Comparison of ENCODE assay signal across 1 cellular context in genomic region chr1:10209905-10210810, GRCh38.
A peak's percentile ranks its signal among the peaks of the same experiment; 100 is the strongest.
TF ChIP-seq lines count a peak whose summit lies in the region.

TSS of gene KIF1B (plus strand) at chr1:10210570. CDS start at chr1:10232329, 21,759 bp downstream.

TF ChIP-seq in H1, 55 proteins besides CTCF, POLR2A, EP300 and RAD21 (continued from another document):
- TF ChIP-seq TAF7 (optimal IDR thresholded peaks at IDR 0.05; ENCODE audit: borderline replicate concordance, low read depth, low read length) (peak; percentile 88), SIRT6 (IDR thresholded peaks at IDR 0.05; ENCODE audit: low read length) (no peak), RXRA (IDR thresholded peaks at IDR 0.05; ENCODE audit: insufficient read depth, low read depth, low read length) (no peak), CREB1 (IDR thresholded peaks at IDR 0.05) (peak; percentile 90), GABPA (IDR thresholded peaks at IDR 0.05; ENCODE audit: borderline replicate concordance, insufficient read depth, low read length) (no peak), TEAD4 (IDR thresholded peaks at IDR 0.05; ENCODE audit: low read depth, low read length) (peak; percentile 1; the same call in 1 of the 2 replicates), KDM4A (IDR thresholded peaks at IDR 0.05; ENCODE audit: low read depth, low read length, severe bottlenecking) (peak; percentile 75), BRCA1 (IDR thresholded peaks at IDR 0.05; ENCODE audit: low read depth, low read length) (no peak), SUZ12 (IDR thresholded peaks at IDR 0.05; ENCODE audit: low read length) (no peak), BCL11A (IDR thresholded peaks at IDR 0.05; ENCODE audit: low read depth in 2 of 2, low read length in 2 of 2) (no peak), TBP (IDR thresholded peaks at IDR 0.05; ENCODE audit: low read depth, low read length) (peak; percentile 81; the same call in 1 of the 2 replicates), SIN3A (conservative IDR thresholded peaks at IDR 0.05 in 1 of 2, IDR thresholded peaks at IDR 0.05 in 1 of 2; ENCODE audit: low read depth in 1 of 2, low read length in 2 of 2) (no peak), CHD2 (IDR thresholded peaks at IDR 0.05; ENCODE audit: low read length) (peak; percentile 93), CTBP2 (IDR thresholded peaks at IDR 0.05; ENCODE audit: borderline replicate concordance, insufficient read depth, insufficient read length, low read length) (no peak), RFX5 (IDR thresholded peaks at IDR 0.05; ENCODE audit: borderline replicate concordance, low read depth, low read length) (no peak), ATF3 (IDR thresholded peaks at IDR 0.05; ENCODE audit: insufficient read depth, low read depth, low read length) (no peak), KDM5A (IDR thresholded peaks at IDR 0.05; ENCODE audit: low read length) (no peak), SRF (IDR thresholded peaks at IDR 0.05; ENCODE audit: low read depth, low read length) (no peak), RBBP5 (IDR thresholded peaks at IDR 0.05; ENCODE audit: borderline replicate concordance, low read depth, low read length) (peak; percentile 30; the same call in 1 of the 2 replicates), ATF2 (IDR thresholded peaks at IDR 0.05; ENCODE audit: low read length) (0 out of 2 replicates have a peak, but pooled peaks have one; percentile 37), TAF1 (IDR thresholded peaks at IDR 0.05; ENCODE audit: low read depth, low read length) (peak; percentile 91), HDAC2 (IDR thresholded peaks at IDR 0.05; ENCODE audit: borderline replicate concordance in 1 of 2, low read depth in 2 of 2, low read length in 2 of 2) (peak in 1 of 2 experiments; percentile 36; a peak in 1 of 4 replicates), POU5F1 (IDR thresholded peaks at IDR 0.05; ENCODE audit: low read depth, low read length) (no peak), JUND (IDR thresholded peaks at IDR 0.05; ENCODE audit: low read length) (0 out of 2 replicates have a peak, but pooled peaks have one; percentile 39), ASH2L (IDR thresholded peaks at IDR 0.05; ENCODE audit: low read length) (peak; percentile 93), SP4 (IDR thresholded peaks at IDR 0.05; ENCODE audit: low read length) (peak; percentile 76; the same call in 1 of the 2 replicates), NANOG (IDR thresholded peaks at IDR 0.05; ENCODE audit: insufficient read depth, low read depth, low read length, poor library complexity, severe bottlenecking) (no peak), MAFK (IDR thresholded peaks at IDR 0.05; ENCODE audit: low read depth, low read length) (no peak), GTF2F1 (IDR thresholded peaks at IDR 0.05; ENCODE audit: borderline replicate concordance, low read depth, low read length) (no peak), CBX5 (IDR thresholded peaks at IDR 0.05; ENCODE audit: low read depth, low read length) (no peak), RNF2 (IDR thresholded peaks at IDR 0.05; ENCODE audit: borderline replicate concordance, low read depth, low read length, missing control alignments, poor library complexity, severe bottlenecking) (no peak), FOSL1 (IDR thresholded peaks at IDR 0.05; ENCODE audit: insufficient read depth, low read depth, low read length) (no peak), E2F6 (IDR thresholded peaks at IDR 0.05) (peak; percentile 38; the same call in 1 of the 2 replicates), CHD7 (IDR thresholded peaks at IDR 0.05; ENCODE audit: insufficient replicate concordance, low read length) (no peak), ZNF274 (IDR thresholded peaks at IDR 0.05; ENCODE audit: borderline replicate concordance, extremely low read depth, low read length) (no peak), MAX (IDR thresholded peaks at IDR 0.05) (no peak), TCF12 (IDR thresholded peaks at IDR 0.05; ENCODE audit: low read depth, low read length) (no peak), JUN (IDR thresholded peaks at IDR 0.05; ENCODE audit: low read depth, low read length) (no peak), SAP30 (IDR thresholded peaks at IDR 0.05; ENCODE audit: insufficient read depth, insufficient replicate concordance, low read length) (no peak), USF2 (IDR thresholded peaks at IDR 0.05; ENCODE audit: low read length) (no peak), KDM1A (IDR thresholded peaks at IDR 0.05; ENCODE audit: borderline replicate concordance, low read length) (no peak), CEBPB (IDR thresholded peaks at IDR 0.05; ENCODE audit: low read depth, low read length) (no peak), BACH1 (IDR thresholded peaks at IDR 0.05; ENCODE audit: low read length) (no peak; the same call in 1 of the 2 replicates)
